ENCODE assay signal across 19 cellular contexts in the genomic region with DNA sequence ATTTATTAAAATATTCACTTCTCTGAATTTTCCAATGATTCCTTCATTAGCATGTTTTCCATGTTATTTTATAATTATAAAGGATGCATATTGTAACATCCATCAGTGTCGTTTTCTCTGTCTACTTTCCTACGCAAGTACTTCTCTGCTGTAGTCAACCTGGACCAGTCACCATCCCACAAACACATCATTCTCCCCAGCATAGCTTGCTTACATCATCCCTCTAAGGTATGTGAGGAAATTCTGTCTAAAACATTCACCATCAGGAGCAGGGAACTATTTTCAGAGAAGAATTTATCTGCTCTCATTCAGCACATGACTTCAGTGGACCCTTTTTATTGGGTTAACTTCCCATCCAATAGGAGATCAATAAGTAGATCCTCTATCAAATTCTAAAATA.
DNase-seq lines count a peak whose midpoint lies in the region; ATAC-seq and TF ChIP-seq lines count a peak whose summit lies in the region.
"Had no signal": no experiment of that assay in that cellular context is flagged by ENCODE, and none has a peak within 500 bp of the region (broad histone marks: within the 10 kb centered on the region; RNA-seq: fewer than 3 reads in every experiment).

No MANE protein-coding gene starts in this region.

- H3K4me2 ChIP-seq in SK-N-SH: peak overlapping the region; percentile 51; the same call in 1 of the 2 replicates
- peak overlapping the region; percentile 4; the same call in 1 of the 2 replicates for H3K4me2 ChIP-seq in PC-9

- TF ChIP-seq RAD21 in SK-N-SH (IDR thresholded peaks at IDR 0.05; ENCODE audit: low read length): no peak

- H2AFZ ChIP-seq in SK-N-SH (ENCODE audit: low read depth) (no peak overlapping the region), PC-9 (no peak overlapping the region)

- H3K9ac ChIP-seq in SK-N-SH (no peak overlapping the region), endocrine pancreas (ENCODE audit: control insufficient read depth, insufficient read depth, low read length) (no peak overlapping the region)

- no peaks in the 10 kb centered on the region for H3K9me3 Mint-ChIP-seq in activated naive CD4-positive, alpha-beta T cell treated with anti-CD3 and anti-CD28 coated beads for 36 hours
- H3K9me3 Mint-ChIP-seq: CD4-positive, alpha-beta T cell; T-cell had no signal

- CTCF ChIA-PET in SK-N-SH (lab: Yijun Ruan, JAX): interaction anchor here (0.6 to 2.8 kb wide), 13 partner anchors 11 to 780 kb away, joined by 3 to 9 read pairs (median 3); no protein-coding TSS in a partner anchor
- CTCF ChIA-PET in PC-9 (lab: Charles Lee): no interaction called here
- CTCF ChIA-PET in activated naive CD4-positive, alpha-beta T cell treated with anti-CD3 and anti-CD28 coated beads for 36 hours (lab: Charles Lee): interaction anchor here (0.7 kb wide), 1 partner anchor 168 kb away, joined by 3 read pairs; no protein-coding TSS in a partner anchor

- H3K4me1 ChIP-seq in SK-N-SH (ENCODE audit: control insufficient read depth in 1 of 2, insufficient read depth in 2 of 2, low read depth in 1 of 2, low read length in 1 of 2): peaks cover 14 to 44% of the 10 kb centered on the region in 2 experiments
- peaks cover 7% of the 10 kb centered on the region for H3K4me1 ChIP-seq in PC-9 (replicated peaks; ENCODE audit: insufficient read depth)
- H3K4me1 ChIP-seq in endocrine pancreas (ENCODE audit: control insufficient read depth, insufficient read depth, low read length): no peaks in the 10 kb centered on the region
- H3K4me1 ChIP-seq: Caco-2 had no signal

- TF ChIP-seq EP300 in SK-N-SH (IDR thresholded peaks at IDR 0.05; ENCODE audit: borderline replicate concordance in 1 of 2, low read depth in 1 of 2, low read length in 1 of 2): no peak

- no peaks in the 10 kb centered on the region for H3K36me3 ChIP-seq in SK-N-SH (replicated peaks in 1 of 2; ENCODE audit: control insufficient read depth in 1 of 2, insufficient read depth in 2 of 2, low read length in 1 of 2)
- H3K36me3 ChIP-seq in PC-9 (ENCODE audit: low read depth): no peaks in the 10 kb centered on the region
- no peaks in the 10 kb centered on the region for H3K36me3 ChIP-seq in endocrine pancreas (ENCODE audit: control insufficient read depth, insufficient read depth, low read length)
- H3K36me3 ChIP-seq: BE2C had no signal

- no peaks in the 10 kb centered on the region for H3K36me3 Mint-ChIP-seq in activated naive CD4-positive, alpha-beta T cell treated with anti-CD3 and anti-CD28 coated beads for 36 hours (ENCODE audit: low read depth)
- H3K36me3 Mint-ChIP-seq: T-cell had no signal

- H3K4me1 Mint-ChIP-seq in activated naive CD4-positive, alpha-beta T cell treated with anti-CD3 and anti-CD28 coated beads for 36 hours (ENCODE audit: low read depth): no peaks in the 10 kb centered on the region
- H3K4me1 Mint-ChIP-seq: T-cell had no signal

- ATAC-seq in SK-N-SH treated with all-trans-retinoic acid at 6 μM for 48 hours (no peak), HG03432 (IDR thresholded peaks at IDR 0.05; ENCODE audit: unreplicated experiment) (no peak)
- ATAC-seq: GM12878, T-cell had no signal

- intact Hi-C loops in PC-9 (cut with micrococcal nuclease; ENCODE audit: unreplicated experiment): loop anchor here (5.0 to 10.0 kb wide), 2 partner anchors 278 to 781 kb away; no protein-coding TSS in a partner anchor
- intact Hi-C loops in activated naive CD4-positive, alpha-beta T cell treated with anti-CD3 and anti-CD28 coated beads for 36 hours (cut with micrococcal nuclease): loop anchor here (5.0 kb wide), 1 partner anchor 493 kb away; a partner anchor contains a TSS

- POLR2A ChIA-PET in SK-N-SH (lab: Yijun Ruan, JAX): no interaction called here
- POLR2A ChIA-PET in PC-9 (lab: Charles Lee; ENCODE audit: unreplicated experiment): interaction anchor here (0.6 kb wide), 1 partner anchor 264 kb away, joined by 12 read pairs; no protein-coding TSS in a partner anchor

- TF ChIP-seq CTCF in SK-N-SH (IDR thresholded peaks at IDR 0.05) (no peak), PC-9 (conservative IDR thresholded peaks at IDR 0.05) (no peak)

- H3K27me3 ChIP-seq in SK-N-SH (ENCODE audit: insufficient read depth) (no peaks in the 10 kb centered on the region), PC-9 (ENCODE audit: insufficient read depth, low read depth) (no peaks in the 10 kb centered on the region), endocrine pancreas (ENCODE audit: control insufficient read depth, insufficient read depth, low read length) (no peaks in the 10 kb centered on the region)
- H3K27me3 ChIP-seq: BE2C had no signal

- H3K79me2 ChIP-seq in SK-N-SH (ENCODE audit: insufficient read depth) (peaks cover 27% of the 10 kb centered on the region), PC-9 (ENCODE audit: low read depth) (no peaks in the 10 kb centered on the region)

- WGBS in SK-N-SH (ENCODE audit: low lambda C conversion rate): 84% methylated on average over 2 of the region's 2 CpGs

- H3K4me3 ChIP-seq in SK-N-SH (ENCODE audit: low read depth in 2 of 2, low read length in 1 of 2) (no peak overlapping the region), PC-9 (no peak overlapping the region), endocrine pancreas (ENCODE audit: control insufficient read depth, insufficient read depth, low read length) (peak overlapping the region; percentile 38)
- H3K4me3 ChIP-seq: GM12878, SK-N-MC had no signal

- H3F3A ChIP-seq in SK-N-SH (replicated peaks; ENCODE audit: insufficient read depth): peaks cover 46% of the 10 kb centered on the region
- H3F3A ChIP-seq in PC-9 (ENCODE audit: insufficient read depth, low read depth): no peaks in the 10 kb centered on the region

- H3K9me2 ChIP-seq in SK-N-SH (no peaks in the 10 kb centered on the region), PC-9 (ENCODE audit: insufficient read depth) (no peaks in the 10 kb centered on the region)

- H3K9me3 ChIP-seq in SK-N-SH (no peaks in the 10 kb centered on the region), PC-9 (ENCODE audit: insufficient read depth, low read depth) (no peaks in the 10 kb centered on the region), endocrine pancreas (ENCODE audit: control insufficient read depth, low read length) (no peaks in the 10 kb centered on the region)
- H3K9me3 ChIP-seq: BE2C, Caco-2 had no signal

- no peaks in the 10 kb centered on the region for H4K20me1 ChIP-seq in SK-N-SH (ENCODE audit: insufficient read depth)
- no peaks in the 10 kb centered on the region for H4K20me1 ChIP-seq in PC-9 (ENCODE audit: insufficient read depth)

- H3K27ac ChIP-seq in SK-N-SH (ENCODE audit: low read depth in 2 of 2, low read length in 1 of 2) (peak overlapping the region; percentile 28 to 65), PC-9 (no peak overlapping the region)
- H3K27ac ChIP-seq: SK-N-MC had no signal

- DNase-seq in SK-N-SH (no peak), PC-9 (no peak), islet precursor cell (no peak), GM03348 (ENCODE audit: low spot score) (no peak)
- no peak for DNase-seq in activated naive CD4-positive, alpha-beta T cell treated with anti-CD3 and anti-CD28 coated beads for 36 hours
- DNase-seq: CD4-positive, alpha-beta T cell; GDM1; HFFc6; NCI-H1048; NCI-H146; NCI-H526 treated with DMSO at 0.1 percent for 48 hours; T-cell had no signal

- H3K27me3 Mint-ChIP-seq in activated naive CD4-positive, alpha-beta T cell treated with anti-CD3 and anti-CD28 coated beads for 36 hours (ENCODE audit: low read depth): no peaks in the 10 kb centered on the region
- H3K27me3 Mint-ChIP-seq: CD4-positive, alpha-beta T cell; T-cell had no signal

- H3K4me3 Mint-ChIP-seq in activated naive CD4-positive, alpha-beta T cell treated with anti-CD3 and anti-CD28 coated beads for 36 hours: no peak overlapping the region
- H3K4me3 Mint-ChIP-seq: CD4-positive, alpha-beta T cell; HFFc6; T-cell had no signal

- BruUV-seq in PC-9 (replicated peaks; lab: Mats Ljungman, UMichigan): no TSS peak

- H3K27ac Mint-ChIP-seq in activated naive CD4-positive, alpha-beta T cell treated with anti-CD3 and anti-CD28 coated beads for 36 hours: no peak overlapping the region
- H3K27ac Mint-ChIP-seq: CD4-positive, alpha-beta T cell; HFFc6; T-cell had no signal

TF ChIP-seq in SK-N-SH, 30 proteins besides CTCF, POLR2A, EP300 and RAD21 (continues in another document):
- no peak for TF ChIP-seq SMC3 (IDR thresholded peaks at IDR 0.05; ENCODE audit: low read depth, low read length)
- no peak for TF ChIP-seq ZBTB33 (IDR thresholded peaks at IDR 0.05; ENCODE audit: borderline replicate concordance, low read depth)
- TF ChIP-seq NRF1 (IDR thresholded peaks at IDR 0.05; ENCODE audit: low read depth, low read length): no peak
- no peak for TF ChIP-seq TCF12 (IDR thresholded peaks at IDR 0.05)

TF ChIP-seq in SK-N-SH treated with all-trans-retinoic acid at 6 μM for 48 hours, 23 proteins besides CTCF, POLR2A, EP300 and RAD21:
- no peak for TF ChIP-seq ZC3H10 (CRISPR knock-in tag; IDR thresholded peaks at IDR 0.05)
- no peak for TF ChIP-seq ZNF8 (CRISPR knock-in tag; IDR thresholded peaks at IDR 0.05)
- no peak for TF ChIP-seq CSDC2 (CRISPR knock-in tag; IDR thresholded peaks at IDR 0.05)
- TF ChIP-seq ZFP3 (CRISPR knock-in tag; IDR thresholded peaks at IDR 0.05): no peak
- TF ChIP-seq TCF4 (CRISPR knock-in tag; IDR thresholded peaks at IDR 0.05; ENCODE audit: borderline replicate concordance): no peak
TF ChIP-seq in SK-N-SH treated with all-trans-retinoic acid at 6 μM for 48 hours: peak in this region for 0.
